Comparison of ENCODE assay signal across 2 cellular contexts in the genomic region with DNA sequence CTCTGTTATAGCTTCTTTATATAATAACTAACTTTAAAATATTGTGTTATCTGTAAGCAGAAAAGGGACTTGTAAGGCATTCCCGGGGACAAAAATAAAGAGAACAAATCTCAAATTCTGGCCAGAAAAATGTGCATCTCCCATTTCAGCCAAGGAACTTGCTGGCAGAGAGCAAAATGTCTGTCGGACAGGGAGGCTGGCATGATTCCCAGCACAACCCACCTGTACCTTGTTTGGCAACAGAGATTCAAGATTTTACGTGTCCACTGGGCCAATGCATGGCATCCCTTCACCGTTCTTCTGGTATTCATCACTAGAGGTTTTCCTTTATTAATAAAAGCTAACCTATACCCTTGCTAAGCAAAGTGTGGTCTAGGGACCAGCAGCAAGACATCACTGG.
TF ChIP-seq lines count a peak whose summit lies in the region.

No MANE protein-coding gene starts in this region.

TF ChIP-seq in SK-N-SH treated with all-trans-retinoic acid at 6 μM for 48 hours, 23 proteins besides CTCF, POLR2A, EP300 and RAD21 (continued from another document):
- TF ChIP-seq, protein P1, sequence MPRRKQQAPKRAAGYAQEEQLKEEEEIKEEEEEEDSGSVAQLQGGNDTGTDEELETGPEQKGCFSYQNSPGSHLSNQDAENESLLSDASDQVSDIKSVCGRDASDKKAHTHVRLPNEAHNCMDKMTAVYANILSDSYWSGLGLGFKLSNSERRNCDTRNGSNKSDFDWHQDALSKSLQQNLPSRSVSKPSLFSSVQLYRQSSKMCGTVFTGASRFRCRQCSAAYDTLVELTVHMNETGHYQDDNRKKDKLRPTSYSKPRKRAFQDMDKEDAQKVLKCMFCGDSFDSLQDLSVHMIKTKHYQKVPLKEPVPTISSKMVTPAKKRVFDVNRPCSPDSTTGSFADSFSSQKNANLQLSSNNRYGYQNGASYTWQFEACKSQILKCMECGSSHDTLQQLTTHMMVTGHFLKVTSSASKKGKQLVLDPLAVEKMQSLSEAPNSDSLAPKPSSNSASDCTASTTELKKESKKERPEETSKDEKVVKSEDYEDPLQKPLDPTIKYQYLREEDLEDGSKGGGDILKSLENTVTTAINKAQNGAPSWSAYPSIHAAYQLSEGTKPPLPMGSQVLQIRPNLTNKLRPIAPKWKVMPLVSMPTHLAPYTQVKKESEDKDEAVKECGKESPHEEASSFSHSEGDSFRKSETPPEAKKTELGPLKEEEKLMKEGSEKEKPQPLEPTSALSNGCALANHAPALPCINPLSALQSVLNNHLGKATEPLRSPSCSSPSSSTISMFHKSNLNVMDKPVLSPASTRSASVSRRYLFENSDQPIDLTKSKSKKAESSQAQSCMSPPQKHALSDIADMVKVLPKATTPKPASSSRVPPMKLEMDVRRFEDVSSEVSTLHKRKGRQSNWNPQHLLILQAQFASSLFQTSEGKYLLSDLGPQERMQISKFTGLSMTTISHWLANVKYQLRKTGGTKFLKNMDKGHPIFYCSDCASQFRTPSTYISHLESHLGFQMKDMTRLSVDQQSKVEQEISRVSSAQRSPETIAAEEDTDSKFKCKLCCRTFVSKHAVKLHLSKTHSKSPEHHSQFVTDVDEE (CRISPR knock-in tag; IDR thresholded peaks at IDR 0.05), result no peak
- TF ChIP-seq PPARA (CRISPR knock-in tag; IDR thresholded peaks at IDR 0.05; ENCODE audit: borderline replicate concordance), result no peak
- TF ChIP-seq, protein P2, sequence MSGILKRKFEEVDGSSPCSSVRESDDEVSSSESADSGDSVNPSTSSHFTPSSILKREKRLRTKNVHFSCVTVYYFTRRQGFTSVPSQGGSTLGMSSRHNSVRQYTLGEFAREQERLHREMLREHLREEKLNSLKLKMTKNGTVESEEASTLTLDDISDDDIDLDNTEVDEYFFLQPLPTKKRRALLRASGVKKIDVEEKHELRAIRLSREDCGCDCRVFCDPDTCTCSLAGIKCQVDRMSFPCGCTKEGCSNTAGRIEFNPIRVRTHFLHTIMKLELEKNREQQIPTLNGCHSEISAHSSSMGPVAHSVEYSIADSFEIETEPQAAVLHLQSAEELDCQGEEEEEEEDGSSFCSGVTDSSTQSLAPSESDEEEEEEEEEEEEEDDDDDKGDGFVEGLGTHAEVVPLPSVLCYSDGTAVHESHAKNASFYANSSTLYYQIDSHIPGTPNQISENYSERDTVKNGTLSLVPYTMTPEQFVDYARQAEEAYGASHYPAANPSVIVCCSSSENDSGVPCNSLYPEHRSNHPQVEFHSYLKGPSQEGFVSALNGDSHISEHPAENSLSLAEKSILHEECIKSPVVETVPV (CRISPR knock-in tag; IDR thresholded peaks at IDR 0.05), result no peak
- no peak for TF ChIP-seq CSDC2 (CRISPR knock-in tag; IDR thresholded peaks at IDR 0.05)
- no peak for TF ChIP-seq TOX (CRISPR knock-in tag; IDR thresholded peaks at IDR 0.05; ENCODE audit: borderline replicate concordance)
- no peak for TF ChIP-seq SNAI2 (CRISPR knock-in tag; IDR thresholded peaks at IDR 0.05)
- TF ChIP-seq, protein P3, sequence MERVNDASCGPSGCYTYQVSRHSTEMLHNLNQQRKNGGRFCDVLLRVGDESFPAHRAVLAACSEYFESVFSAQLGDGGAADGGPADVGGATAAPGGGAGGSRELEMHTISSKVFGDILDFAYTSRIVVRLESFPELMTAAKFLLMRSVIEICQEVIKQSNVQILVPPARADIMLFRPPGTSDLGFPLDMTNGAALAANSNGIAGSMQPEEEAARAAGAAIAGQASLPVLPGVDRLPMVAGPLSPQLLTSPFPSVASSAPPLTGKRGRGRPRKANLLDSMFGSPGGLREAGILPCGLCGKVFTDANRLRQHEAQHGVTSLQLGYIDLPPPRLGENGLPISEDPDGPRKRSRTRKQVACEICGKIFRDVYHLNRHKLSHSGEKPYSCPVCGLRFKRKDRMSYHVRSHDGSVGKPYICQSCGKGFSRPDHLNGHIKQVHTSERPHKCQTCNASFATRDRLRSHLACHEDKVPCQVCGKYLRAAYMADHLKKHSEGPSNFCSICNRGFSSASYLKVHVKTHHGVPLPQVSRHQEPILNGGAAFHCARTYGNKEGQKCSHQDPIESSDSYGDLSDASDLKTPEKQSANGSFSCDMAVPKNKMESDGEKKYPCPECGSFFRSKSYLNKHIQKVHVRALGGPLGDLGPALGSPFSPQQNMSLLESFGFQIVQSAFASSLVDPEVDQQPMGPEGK (CRISPR knock-in tag; IDR thresholded peaks at IDR 0.05; ENCODE audit: borderline replicate concordance), result no peak
- TF ChIP-seq ISL1 (CRISPR knock-in tag; IDR thresholded peaks at IDR 0.05), result no peak
- no peak for TF ChIP-seq ZNF70 (CRISPR knock-in tag; IDR thresholded peaks at IDR 0.05)
- TF ChIP-seq BACH2 (CRISPR knock-in tag; IDR thresholded peaks at IDR 0.05; ENCODE audit: borderline replicate concordance), result no peak
- TF ChIP-seq ZFP3 (CRISPR knock-in tag; IDR thresholded peaks at IDR 0.05), result no peak
- TF ChIP-seq, protein P4, sequence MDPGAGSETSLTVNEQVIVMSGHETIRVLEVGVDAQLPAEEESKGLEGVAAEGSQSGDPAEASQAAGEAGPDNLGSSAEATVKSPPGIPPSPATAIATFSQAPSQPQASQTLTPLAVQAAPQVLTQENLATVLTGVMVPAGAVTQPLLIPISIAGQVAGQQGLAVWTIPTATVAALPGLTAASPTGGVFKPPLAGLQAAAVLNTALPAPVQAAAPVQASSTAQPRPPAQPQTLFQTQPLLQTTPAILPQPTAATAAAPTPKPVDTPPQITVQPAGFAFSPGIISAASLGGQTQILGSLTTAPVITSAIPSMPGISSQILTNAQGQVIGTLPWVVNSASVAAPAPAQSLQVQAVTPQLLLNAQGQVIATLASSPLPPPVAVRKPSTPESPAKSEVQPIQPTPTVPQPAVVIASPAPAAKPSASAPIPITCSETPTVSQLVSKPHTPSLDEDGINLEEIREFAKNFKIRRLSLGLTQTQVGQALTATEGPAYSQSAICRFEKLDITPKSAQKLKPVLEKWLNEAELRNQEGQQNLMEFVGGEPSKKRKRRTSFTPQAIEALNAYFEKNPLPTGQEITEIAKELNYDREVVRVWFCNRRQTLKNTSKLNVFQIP (CRISPR knock-in tag; IDR thresholded peaks at IDR 0.05; ENCODE audit: borderline replicate concordance, low read depth), result no peak
- TF ChIP-seq ZC3H10 (CRISPR knock-in tag; IDR thresholded peaks at IDR 0.05), result no peak
- TF ChIP-seq RARB (CRISPR knock-in tag; IDR thresholded peaks at IDR 0.05), result no peak
- TF ChIP-seq, protein P5, sequence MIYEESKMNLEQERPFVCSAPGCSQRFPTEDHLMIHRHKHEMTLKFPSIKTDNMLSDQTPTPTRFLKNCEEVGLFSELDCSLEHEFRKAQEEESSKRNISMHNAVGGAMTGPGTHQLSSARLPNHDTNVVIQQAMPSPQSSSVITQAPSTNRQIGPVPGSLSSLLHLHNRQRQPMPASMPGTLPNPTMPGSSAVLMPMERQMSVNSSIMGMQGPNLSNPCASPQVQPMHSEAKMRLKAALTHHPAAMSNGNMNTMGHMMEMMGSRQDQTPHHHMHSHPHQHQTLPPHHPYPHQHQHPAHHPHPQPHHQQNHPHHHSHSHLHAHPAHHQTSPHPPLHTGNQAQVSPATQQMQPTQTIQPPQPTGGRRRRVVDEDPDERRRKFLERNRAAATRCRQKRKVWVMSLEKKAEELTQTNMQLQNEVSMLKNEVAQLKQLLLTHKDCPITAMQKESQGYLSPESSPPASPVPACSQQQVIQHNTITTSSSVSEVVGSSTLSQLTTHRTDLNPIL (CRISPR knock-in tag; IDR thresholded peaks at IDR 0.05; ENCODE audit: low read depth), result no peak
TF ChIP-seq in SK-N-SH treated with all-trans-retinoic acid at 6 μM for 48 hours: peak in this region for 0.

TF ChIP-seq in IMR-90, 13 proteins besides CTCF, POLR2A, EP300 and RAD21 (continued from another document):
- TF ChIP-seq FOS (IDR thresholded peaks at IDR 0.05; ENCODE audit: low read depth, low read length) (no peak), CHD1 (IDR thresholded peaks at IDR 0.05; ENCODE audit: low read depth, low read length) (no peak), BHLHE40 (IDR thresholded peaks at IDR 0.05; ENCODE audit: low read depth, low read length) (no peak), MAZ (IDR thresholded peaks at IDR 0.05; ENCODE audit: borderline replicate concordance, low read depth, low read length) (no peak), CEBPB (IDR thresholded peaks at IDR 0.05; ENCODE audit: low read depth, low read length) (no peak), RFX5 (IDR thresholded peaks at IDR 0.05; ENCODE audit: low read depth, low read length) (no peak), MAFK (IDR thresholded peaks at IDR 0.05; ENCODE audit: low read depth, low read length) (no peak), SMC3 (IDR thresholded peaks at IDR 0.05; ENCODE audit: low read depth, low read length) (no peak)
- TF ChIP-seq, protein P6, sequence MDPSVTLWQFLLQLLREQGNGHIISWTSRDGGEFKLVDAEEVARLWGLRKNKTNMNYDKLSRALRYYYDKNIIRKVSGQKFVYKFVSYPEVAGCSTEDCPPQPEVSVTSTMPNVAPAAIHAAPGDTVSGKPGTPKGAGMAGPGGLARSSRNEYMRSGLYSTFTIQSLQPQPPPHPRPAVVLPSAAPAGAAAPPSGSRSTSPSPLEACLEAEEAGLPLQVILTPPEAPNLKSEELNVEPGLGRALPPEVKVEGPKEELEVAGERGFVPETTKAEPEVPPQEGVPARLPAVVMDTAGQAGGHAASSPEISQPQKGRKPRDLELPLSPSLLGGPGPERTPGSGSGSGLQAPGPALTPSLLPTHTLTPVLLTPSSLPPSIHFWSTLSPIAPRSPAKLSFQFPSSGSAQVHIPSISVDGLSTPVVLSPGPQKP (IDR thresholded peaks at IDR 0.05; ENCODE audit: borderline replicate concordance, low read depth, low read length), result no peak
